In the genomic region with DNA sequence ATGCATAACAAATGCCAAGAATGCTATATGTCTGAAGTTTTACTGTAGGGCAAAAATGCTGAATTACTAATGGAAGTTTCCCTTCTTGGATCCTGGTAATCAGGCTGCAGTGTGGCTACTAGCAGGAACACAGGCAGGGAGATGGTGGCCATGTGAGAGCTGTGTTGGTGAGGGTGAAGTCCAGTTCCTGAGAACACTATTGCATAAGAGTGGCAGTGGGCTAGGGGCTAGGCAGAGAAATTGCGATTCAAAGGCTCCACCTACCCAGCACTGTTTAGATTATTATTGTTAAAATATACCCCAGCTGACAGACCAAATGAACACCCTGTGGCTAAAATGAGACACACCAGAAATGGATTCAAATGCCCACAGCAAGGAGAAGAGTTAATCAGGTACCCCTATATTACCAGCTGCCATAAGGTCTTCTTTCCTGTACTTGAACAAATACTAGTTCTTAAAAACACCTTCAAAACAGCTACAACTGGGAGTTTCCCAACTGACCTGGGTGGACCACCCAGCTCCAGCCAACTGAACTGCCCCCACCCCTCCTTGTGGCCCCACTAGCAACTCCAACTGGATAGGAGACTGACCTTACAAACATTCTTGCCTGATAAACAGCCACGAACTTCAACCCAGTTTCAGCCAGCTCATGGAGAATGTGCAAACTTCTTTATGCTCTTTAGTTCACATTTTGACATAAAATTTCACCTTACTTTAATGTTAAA, we compare ENCODE assay signal across 26 cellular contexts.
"Had no signal": no experiment of that assay in that cellular context is flagged by ENCODE, and none has a peak within 500 bp of the region (broad histone marks: within the 10 kb centered on the region; RNA-seq: fewer than 3 reads in every experiment).

No MANE protein-coding gene starts in this region.

- H3K27me3 Mint-ChIP-seq: activated CD4-positive, alpha-beta memory T cell treated with anti-CD3 and anti-CD28 coated beads, Interleukin-2, amount 10 ng/mL, durations not matched to agents 7 days and 5 days; activated naive CD4-positive, alpha-beta T cell treated with anti-CD3 and anti-CD28 coated beads, Interleukin-2, amount 10 ng/mL, durations not matched to agents 7 days and 5 days; activated naive CD8-positive, alpha-beta T cell treated with anti-CD3 and anti-CD28 coated beads, Interleukin-2, amount 10 ng/mL, durations not matched to agents 7 days and 5 days had no signal

- H3K4me1 ChIP-seq: ascending aorta, body of pancreas had no signal

- H3K36me3 Mint-ChIP-seq: activated naive CD4-positive, alpha-beta T cell treated with anti-CD3 and anti-CD28 coated beads, Interleukin-2, amount 10 ng/mL, durations not matched to agents 7 days and 5 days; activated naive CD8-positive, alpha-beta T cell treated with anti-CD3 and anti-CD28 coated beads, Interleukin-2, amount 10 ng/mL, durations not matched to agents 7 days and 5 days had no signal

- H3K4me3 Mint-ChIP-seq: activated CD4-positive, alpha-beta memory T cell treated with anti-CD3 and anti-CD28 coated beads, Interleukin-2, amount 10 ng/mL, durations not matched to agents 7 days and 5 days; activated CD4-positive, alpha-beta T cell treated with anti-CD3 and anti-CD28 coated beads for 36 hours; activated naive CD4-positive, alpha-beta T cell treated with anti-CD3 and anti-CD28 coated beads, Interleukin-2, amount 10 ng/mL, durations not matched to agents 7 days and 5 days; activated naive CD8-positive, alpha-beta T cell treated with anti-CD3 and anti-CD28 coated beads, Interleukin-2, amount 10 ng/mL, durations not matched to agents 7 days and 5 days; activated T-cell treated with anti-CD3 and anti-CD28 coated beads, Interleukin-2, amount 50 U/mL, for 72 hours; T-helper 17 cell had no signal

- ATAC-seq: activated CD4-positive, alpha-beta T cell treated with anti-CD3 and anti-CD28 coated beads for 36 hours; activated T-cell treated with anti-CD3 and anti-CD28 coated beads, Interleukin-2, amount 50 U/mL, for 72 hours; body of pancreas; T-helper 17 cell had no signal

- H3K4me1 Mint-ChIP-seq: activated CD4-positive, alpha-beta memory T cell treated with anti-CD3 and anti-CD28 coated beads, Interleukin-2, amount 10 ng/mL, durations not matched to agents 7 days and 5 days; activated CD4-positive, alpha-beta T cell treated with anti-CD3 and anti-CD28 coated beads for 36 hours; activated naive CD4-positive, alpha-beta T cell treated with anti-CD3 and anti-CD28 coated beads, Interleukin-2, amount 10 ng/mL, durations not matched to agents 7 days and 5 days; activated naive CD8-positive, alpha-beta T cell treated with anti-CD3 and anti-CD28 coated beads, Interleukin-2, amount 10 ng/mL, durations not matched to agents 7 days and 5 days; T-helper 17 cell had no signal

- H3K27ac ChIP-seq: ascending aorta, body of pancreas had no signal

- DNase-seq: activated CD4-positive, alpha-beta memory T cell treated with anti-CD3 and anti-CD28 coated beads, Interleukin-2, amount 10 ng/mL, durations not matched to agents 7 days and 5 days; activated CD4-positive, alpha-beta T cell treated with anti-CD3 and anti-CD28 coated beads for 36 hours; activated CD4-positive, alpha-beta T cell treated with anti-CD3 and anti-CD28 coated beads, Interleukin-2, amount 50 U/mL, for 1 hour; activated CD4-positive, CD25-positive, alpha-beta regulatory T cell; activated gamma-delta T cell treated with Interleukin-2 at 50 U/mL for 16 hours; activated naive CD4-positive, alpha-beta T cell treated with anti-CD3 and anti-CD28 coated beads, Interleukin-2, amount 10 ng/mL, durations not matched to agents 7 days and 5 days; activated naive CD8-positive, alpha-beta T cell treated with anti-CD3 and anti-CD28 coated beads, Interleukin-2, amount 10 ng/mL, durations not matched to agents 7 days and 5 days; activated T-cell treated with anti-CD3 and anti-CD28 coated beads for 4 hours; activated T-cell treated with anti-CD3 and anti-CD28 coated beads, Interleukin-2, amount 50 U/mL, for 72 hours; body of pancreas; central memory CD4-positive, alpha-beta T cell; Karpas-422; MM.1S; NCI-H1105; NCI-H1436; NCI-H1694 treated with DMSO at 0.1 percent for 48 hours; NCI-H2029 treated with DMSO at 0.1 percent for 48 hours; NCI-H345; NCI-H510A; NCI-H526 treated with DMSO at 0.1 percent for 48 hours; NCI-H82; SIG-M5; T-helper 17 cell; T-helper 9 cell had no signal

- H3K27me3 ChIP-seq: ascending aorta, body of pancreas had no signal

- H3K9me3 Mint-ChIP-seq: activated CD4-positive, alpha-beta memory T cell treated with anti-CD3 and anti-CD28 coated beads, Interleukin-2, amount 10 ng/mL, durations not matched to agents 7 days and 5 days; activated naive CD4-positive, alpha-beta T cell treated with anti-CD3 and anti-CD28 coated beads, Interleukin-2, amount 10 ng/mL, durations not matched to agents 7 days and 5 days; activated naive CD8-positive, alpha-beta T cell treated with anti-CD3 and anti-CD28 coated beads, Interleukin-2, amount 10 ng/mL, durations not matched to agents 7 days and 5 days; activated T-cell treated with anti-CD3 and anti-CD28 coated beads, Interleukin-2, amount 50 U/mL, for 72 hours; activated T-helper 2 cell treated with anti-CD3 and anti-CD28 coated beads, Interferon-gamma antibody, Interleukin-2, Interleukin-4, amounts not matched to agents 10 μg/mL and 5 μg/mL and 100 μg/mL, durations not matched to agents 14 hours and 24 hours and 36 hours had no signal

- H3K27ac Mint-ChIP-seq: activated CD4-positive, alpha-beta memory T cell treated with anti-CD3 and anti-CD28 coated beads, Interleukin-2, amount 10 ng/mL, durations not matched to agents 7 days and 5 days; activated CD4-positive, alpha-beta T cell treated with anti-CD3 and anti-CD28 coated beads for 36 hours; activated naive CD4-positive, alpha-beta T cell treated with anti-CD3 and anti-CD28 coated beads, Interleukin-2, amount 10 ng/mL, durations not matched to agents 7 days and 5 days; activated naive CD8-positive, alpha-beta T cell treated with anti-CD3 and anti-CD28 coated beads, Interleukin-2, amount 10 ng/mL, durations not matched to agents 7 days and 5 days; activated T-cell treated with anti-CD3 and anti-CD28 coated beads, Interleukin-2, amount 50 U/mL, for 72 hours; activated T-helper 2 cell treated with anti-CD3 and anti-CD28 coated beads, Interferon-gamma antibody, Interleukin-2, Interleukin-4, amounts not matched to agents 10 μg/mL and 5 μg/mL and 100 μg/mL, durations not matched to agents 14 hours and 24 hours and 36 hours; T-helper 17 cell had no signal
